ENCODE assay signal across 1 cellular context in the genomic region with DNA sequence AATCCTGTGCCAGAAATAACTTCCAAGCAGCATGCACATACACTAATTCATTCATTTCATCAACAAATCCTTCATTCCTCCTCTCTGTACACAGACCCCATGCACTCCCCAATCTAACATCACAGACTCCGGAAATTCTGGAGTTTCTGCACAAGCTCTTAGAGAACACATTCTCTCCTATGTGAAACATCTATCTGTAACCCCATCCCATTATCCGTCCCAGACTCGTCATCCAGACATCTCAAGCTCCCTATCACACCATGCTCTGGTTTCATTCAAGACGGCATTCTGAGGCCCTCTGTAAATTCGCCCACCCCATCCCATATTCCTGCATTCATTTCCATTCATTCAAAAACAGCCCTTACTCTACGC.
TF ChIP-seq lines count a peak whose summit lies in the region.

No MANE protein-coding gene starts in this region.

TF ChIP-seq in GM23338, 12 proteins besides CTCF, POLR2A, EP300 and RAD21 (continued from another document):
- TF ChIP-seq EZH2 (IDR thresholded peaks at IDR 0.05; ENCODE audit: low read depth, unreplicated experiment) (no peak), JUNB (IDR thresholded peaks at IDR 0.05; ENCODE audit: unreplicated experiment) (no peak), POLR2AphosphoS5 (IDR thresholded peaks at IDR 0.05; ENCODE audit: low read depth) (no peak)
- TF ChIP-seq, protein P1, sequence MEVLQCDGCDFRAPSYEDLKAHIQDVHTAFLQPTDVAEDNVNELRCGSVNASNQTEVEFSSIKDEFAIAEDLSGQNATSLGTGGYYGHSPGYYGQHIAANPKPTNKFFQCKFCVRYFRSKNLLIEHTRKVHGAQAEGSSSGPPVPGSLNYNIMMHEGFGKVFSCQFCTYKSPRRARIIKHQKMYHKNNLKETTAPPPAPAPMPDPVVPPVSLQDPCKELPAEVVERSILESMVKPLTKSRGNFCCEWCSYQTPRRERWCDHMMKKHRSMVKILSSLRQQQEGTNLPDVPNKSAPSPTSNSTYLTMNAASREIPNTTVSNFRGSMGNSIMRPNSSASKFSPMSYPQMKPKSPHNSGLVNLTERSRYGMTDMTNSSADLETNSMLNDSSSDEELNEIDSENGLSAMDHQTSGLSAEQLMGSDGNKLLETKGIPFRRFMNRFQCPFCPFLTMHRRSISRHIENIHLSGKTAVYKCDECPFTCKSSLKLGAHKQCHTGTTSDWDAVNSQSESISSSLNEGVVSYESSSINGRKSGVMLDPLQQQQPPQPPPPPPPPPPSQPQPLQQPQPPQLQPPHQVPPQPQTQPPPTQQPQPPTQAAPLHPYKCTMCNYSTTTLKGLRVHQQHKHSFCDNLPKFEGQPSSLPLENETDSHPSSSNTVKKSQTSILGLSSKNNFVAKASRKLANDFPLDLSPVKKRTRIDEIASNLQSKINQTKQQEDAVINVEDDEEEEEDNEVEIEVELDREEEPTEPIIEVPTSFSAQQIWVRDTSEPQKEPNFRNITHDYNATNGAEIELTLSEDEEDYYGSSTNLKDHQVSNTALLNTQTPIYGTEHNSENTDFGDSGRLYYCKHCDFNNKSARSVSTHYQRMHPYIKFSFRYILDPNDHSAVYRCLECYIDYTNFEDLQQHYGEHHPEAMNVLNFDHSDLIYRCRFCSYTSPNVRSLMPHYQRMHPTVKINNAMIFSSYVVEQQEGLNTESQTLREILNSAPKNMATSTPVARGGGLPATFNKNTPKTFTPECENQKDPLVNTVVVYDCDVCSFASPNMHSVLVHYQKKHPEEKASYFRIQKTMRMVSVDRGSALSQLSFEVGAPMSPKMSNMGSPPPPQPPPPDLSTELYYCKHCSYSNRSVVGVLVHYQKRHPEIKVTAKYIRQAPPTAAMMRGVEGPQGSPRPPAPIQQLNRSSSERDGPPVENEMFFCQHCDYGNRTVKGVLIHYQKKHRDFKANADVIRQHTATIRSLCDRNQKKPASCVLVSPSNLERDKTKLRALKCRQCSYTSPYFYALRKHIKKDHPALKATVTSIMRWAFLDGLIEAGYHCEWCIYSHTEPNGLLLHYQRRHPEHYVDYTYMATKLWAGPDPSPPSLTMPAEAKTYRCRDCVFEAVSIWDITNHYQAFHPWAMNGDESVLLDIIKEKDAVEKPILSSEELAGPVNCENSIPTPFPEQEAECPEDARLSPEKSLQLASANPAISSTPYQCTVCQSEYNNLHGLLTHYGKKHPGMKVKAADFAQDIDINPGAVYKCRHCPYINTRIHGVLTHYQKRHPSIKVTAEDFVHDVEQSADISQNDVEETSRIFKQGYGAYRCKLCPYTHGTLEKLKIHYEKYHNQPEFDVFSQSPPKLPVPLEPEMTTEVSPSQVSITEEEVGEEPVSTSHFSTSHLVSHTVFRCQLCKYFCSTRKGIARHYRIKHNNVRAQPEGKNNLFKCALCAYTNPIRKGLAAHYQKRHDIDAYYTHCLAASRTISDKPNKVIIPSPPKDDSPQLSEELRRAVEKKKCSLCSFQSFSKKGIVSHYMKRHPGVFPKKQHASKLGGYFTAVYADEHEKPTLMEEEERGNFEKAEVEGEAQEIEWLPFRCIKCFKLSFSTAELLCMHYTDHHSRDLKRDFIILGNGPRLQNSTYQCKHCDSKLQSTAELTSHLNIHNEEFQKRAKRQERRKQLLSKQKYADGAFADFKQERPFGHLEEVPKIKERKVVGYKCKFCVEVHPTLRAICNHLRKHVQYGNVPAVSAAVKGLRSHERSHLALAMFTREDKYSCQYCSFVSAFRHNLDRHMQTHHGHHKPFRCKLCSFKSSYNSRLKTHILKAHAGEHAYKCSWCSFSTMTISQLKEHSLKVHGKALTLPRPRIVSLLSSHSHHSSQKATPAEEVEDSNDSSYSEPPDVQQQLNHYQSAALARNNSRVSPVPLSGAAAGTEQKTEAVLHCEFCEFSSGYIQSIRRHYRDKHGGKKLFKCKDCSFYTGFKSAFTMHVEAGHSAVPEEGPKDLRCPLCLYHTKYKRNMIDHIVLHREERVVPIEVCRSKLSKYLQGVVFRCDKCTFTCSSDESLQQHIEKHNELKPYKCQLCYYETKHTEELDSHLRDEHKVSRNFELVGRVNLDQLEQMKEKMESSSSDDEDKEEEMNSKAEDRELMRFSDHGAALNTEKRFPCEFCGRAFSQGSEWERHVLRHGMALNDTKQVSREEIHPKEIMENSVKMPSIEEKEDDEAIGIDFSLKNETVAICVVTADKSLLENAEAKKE (CRISPR knock-in tag; IDR thresholded peaks at IDR 0.05): no peak
